8 cellular contexts compared by ENCODE assay signal in genomic region chr5:149357370-149358293, GRCh38. TPM values are rescaled to one million over a fixed set of nuclear protein-coding genes. Genes with fewer than 3 reads are reported as not detected.
DNase-seq lines count a peak whose midpoint lies in the region; ATAC-seq and TF ChIP-seq lines count a peak whose summit lies in the region.

TSS of gene PCYOX1L (plus strand) at chr5:149358046. CDS start at chr5:149358069, 23 bp downstream.

- H3K9me3 Mint-ChIP-seq in naive thymus-derived CD8-positive, alpha-beta T cell: no peaks in the 10 kb centered on the region
- no peaks in the 10 kb centered on the region for H3K9me3 Mint-ChIP-seq in stimulated activated naive B cell treated with anti-CD40 and anti-IgM and Interleukin-4, amounts not matched to agents 10 μg/mL and 1 μg/mL and 100 μg/mL, for 72 hours

- peak within 1 kb of the TSS; percentile 88 for H3K4me3 ChIP-seq in LNCaP clone FGC (ENCODE audit: low read depth, low read length)

- ATAC-seq in naive thymus-derived CD8-positive, alpha-beta T cell: peak; percentile 97 to 98
- peak; percentile 99 for ATAC-seq in stimulated activated naive B cell treated with anti-CD40 and anti-IgM and Interleukin-4, amounts not matched to agents 10 μg/mL and 1 μg/mL and 100 μg/mL, for 72 hours (replicated peaks)

- no peaks in the 10 kb centered on the region for H3K27me3 Mint-ChIP-seq in naive thymus-derived CD8-positive, alpha-beta T cell
- H3K27me3 Mint-ChIP-seq in stimulated activated naive B cell treated with anti-CD40 and anti-IgM and Interleukin-4, amounts not matched to agents 10 μg/mL and 1 μg/mL and 100 μg/mL, for 72 hours: no peaks in the 10 kb centered on the region

- peaks cover 37 to 73% (median 66%) of the 10 kb centered on the region in 4 donors for H3K4me1 Mint-ChIP-seq in naive thymus-derived CD8-positive, alpha-beta T cell
- H3K4me1 Mint-ChIP-seq in stimulated activated naive B cell treated with anti-CD40 and anti-IgM and Interleukin-4, amounts not matched to agents 10 μg/mL and 1 μg/mL and 100 μg/mL, for 72 hours: peaks cover 17 to 24% of the 10 kb centered on the region in 2 donors

- H3K27ac Mint-ChIP-seq in naive thymus-derived CD8-positive, alpha-beta T cell: peak within 1 kb of the TSS; percentile 86 to 97 (median 94)
- H3K27ac Mint-ChIP-seq in stimulated activated naive B cell treated with anti-CD40 and anti-IgM and Interleukin-4, amounts not matched to agents 10 μg/mL and 1 μg/mL and 100 μg/mL, for 72 hours: peak within 1 kb of the TSS; percentile 95

- no peak for TF ChIP-seq CTCF in LNCaP clone FGC (IDR thresholded peaks at IDR 0.05; ENCODE audit: control insufficient read depth, extremely low read depth, insufficient read depth)

- POLR2A ChIA-PET in naive thymus-derived CD8-positive, alpha-beta T cell (lab: Charles Lee): interaction anchor here (0.5 to 9.1 kb wide), 8 partner anchors 8 to 1426 kb away, joined by 3 to 176 read pairs (median 6); partner anchors contain the start of genes CSNK1A1 and GRPEL2

- H3K36me3 Mint-ChIP-seq in naive thymus-derived CD8-positive, alpha-beta T cell: peaks cover 5 to 30% (median 12%) of the 10 kb centered on the region in 3 donors
- peaks cover 8 to 31% of the 10 kb centered on the region in 2 donors for H3K36me3 Mint-ChIP-seq in stimulated activated naive B cell treated with anti-CD40 and anti-IgM and Interleukin-4, amounts not matched to agents 10 μg/mL and 1 μg/mL and 100 μg/mL, for 72 hours

- H3K4me3 Mint-ChIP-seq in naive thymus-derived CD8-positive, alpha-beta T cell: peak within 1 kb of the TSS; percentile 90 to 96 (median 94)
- H3K4me3 Mint-ChIP-seq in stimulated activated naive B cell treated with anti-CD40 and anti-IgM and Interleukin-4, amounts not matched to agents 10 μg/mL and 1 μg/mL and 100 μg/mL, for 72 hours: peak within 1 kb of the TSS; percentile 92 to 96

- DNase-seq in EL: peak; percentile 97
- peak; percentile 94 for DNase-seq in H4 (ENCODE audit: low spot score)
- peak; percentile 94 for DNase-seq in LNCaP clone FGC (ENCODE audit: low read depth)
- DNase-seq in RPMI8226: peak; percentile 94
- DNase-seq in activated T-helper 1 cell treated with anti-CD3 and anti-CD28 coated beads, Interleukin-2, amount 50 U/mL, for 16 hours (ENCODE audit: low read depth in 1 of 2, low spot score in 1 of 2): peak; percentile 87 to 97
- peak; percentile 90 for DNase-seq in fibroblast of peridontal ligament (ENCODE audit: extremely low read depth)
- peak; percentile 90 to 96 (median 94) for DNase-seq in naive thymus-derived CD8-positive, alpha-beta T cell
- peak; percentile 93 for DNase-seq in stimulated activated naive B cell treated with anti-CD40 and anti-IgM and Interleukin-4, amounts not matched to agents 10 μg/mL and 1 μg/mL and 100 μg/mL, for 72 hours

RNA-seq across cellular contexts. Expression of gene PCYOX1L, which starts in this region (rescaled TPM):
- total RNA-seq in H4 (2014; rRNA removed; shearing (Covaris generic)): 19.5 and 20.8 TPM in 2 replicates
- 10 to 100 TPM; 40.0 to 47.0 TPM for total RNA-seq in naive thymus-derived CD8-positive, alpha-beta T cell
- polyA plus RNA-seq in naive thymus-derived CD8-positive, alpha-beta T cell: 10 to 100 TPM in 2 of 3 donors, 1 to 10 TPM in 1; 6.6 to 17.6 (median 12.6) TPM

Comparison
In these comparisons a context has a peak if more than half of its experiments do, and no peak if none do; other contexts are left out.
1. Peak in every context shown above with its lines: DNase-seq, ATAC-seq and H3K4me3 ChIP-seq.